Comparison of ENCODE assay signal across 8 cellular contexts in genomic region chr12:31362759-31363415, GRCh38. TPM values are rescaled to one million over a fixed set of nuclear protein-coding genes. Genes with fewer than 3 reads are reported as not detected.
DNase-seq lines count a peak whose midpoint lies in the region; ATAC-seq and TF ChIP-seq lines count a peak whose summit lies in the region.

No MANE protein-coding gene starts in this region.

- no peaks in the 10 kb centered on the region for H3K9me3 ChIP-seq in WERI-Rb-1 (ENCODE audit: severe bottlenecking)

- peaks cover 23 to 24% of the 10 kb centered on the region in 2 donors for H3K4me1 Mint-ChIP-seq in immature natural killer cell

- H3K36me3 Mint-ChIP-seq in immature natural killer cell: no peaks in the 10 kb centered on the region

- DNase-seq in AML-193 (lab: John Stamatoyannopoulos, UW) (peak; percentile 45 to 52), NB4 (ENCODE audit: low read depth) (peak; percentile 93), WERI-Rb-1 (peak; percentile 27), immature natural killer cell (peak; percentile 52 to 67 (median 59)), cerebellar nuclear complex (lab: John Stamatoyannopoulos, UW) (no peak), ACHN (no peak)

- H3K27ac ChIP-seq in WERI-Rb-1: peak overlapping the region; percentile 55

- no peaks in the 10 kb centered on the region for H3K9me3 Mint-ChIP-seq in immature natural killer cell

- in situ Hi-C loops in ACHN (cut with HindIII; ENCODE audit: low pct_ligation_motif_present, low pct_unique_long_range_greater_than_20kb, low sequenced_read_pairs): no loop called here

- TF ChIP-seq POLR2A in NB4 (IDR thresholded peaks at IDR 0.05; ENCODE audit: extremely low read depth, insufficient read length): peak; percentile 37

- no peaks in the 10 kb centered on the region for H3K36me3 ChIP-seq in WERI-Rb-1

- no peaks in the 10 kb centered on the region for H3K27me3 ChIP-seq in WERI-Rb-1 (ENCODE audit: insufficient read depth, low read depth, severe bottlenecking)

- TF ChIP-seq CTCF in NB4 (IDR thresholded peaks at IDR 0.05; ENCODE audit: low read depth, low read length): peak; percentile 26
- TF ChIP-seq CTCF in WERI-Rb-1 (IDR thresholded peaks at IDR 0.05; ENCODE audit: low read depth, low read length): no peak

- peak; percentile 52 for ATAC-seq in GM18499 (IDR thresholded peaks at IDR 0.05; ENCODE audit: insufficient read depth, unreplicated experiment)
- peak; percentile 79 for ATAC-seq in HG02759 (IDR thresholded peaks at IDR 0.05; ENCODE audit: unreplicated experiment)

- H3K27me3 Mint-ChIP-seq in immature natural killer cell (ENCODE audit: low read depth in 3 of 3): peaks cover 2 to 4% (median 2%) of the 10 kb centered on the region in 3 donors

- H3K4me3 ChIP-seq in NB4 (ENCODE audit: low read depth, low read length) (peak overlapping the region; percentile 35), WERI-Rb-1 (ENCODE audit: low read depth, low read length) (no peak overlapping the region)

- H3K4me3 Mint-ChIP-seq in immature natural killer cell: peak overlapping the region; percentile 75 to 88 (median 77)

- H3K27ac Mint-ChIP-seq in immature natural killer cell: peak overlapping the region; percentile 85 to 96 (median 94)

RNA-seq across cellular contexts. Expression of gene SINHCAF, which starts 36.9 kb away (rescaled TPM):
- polyA plus RNA-seq in immature natural killer cell: 10 to 100 TPM; 36.8 to 45.7 (median 41.9) TPM

Comparison
In these comparisons a context has a peak if more than half of its experiments do, and no peak if none do; other contexts are left out.
1. DNase-seq: peak in AML-193 (2 of 2), NB4 (single experiment), WERI-Rb-1 (single experiment) and immature natural killer cell (3 of 3); none in cerebellar nuclear complex (0 of 2) and ACHN (single experiment).